Comparison of ENCODE assay signal across 35 cellular contexts in genomic region chr13:20582026-20582425, GRCh38.
"Had no signal": no experiment of that assay in that cellular context is flagged by ENCODE, and none has a peak within 500 bp of the region (broad histone marks: within the 10 kb centered on the region; RNA-seq: fewer than 3 reads in every experiment).

No MANE protein-coding gene starts in this region.

- H3K4me3 ChIP-seq: ascending aorta, breast epithelium, cardiac muscle cell, coronary artery, esophagus muscularis mucosa, gastrocnemius medialis, heart left ventricle had no signal

- H3K27ac ChIP-seq: ascending aorta, breast epithelium, cardiac muscle cell, coronary artery, esophagus muscularis mucosa, foreskin keratinocyte, gastrocnemius medialis, heart left ventricle had no signal

- H3K36me3 ChIP-seq: cardiac muscle cell had no signal

- H3K27ac Mint-ChIP-seq: activated CD4-positive, alpha-beta memory T cell treated with anti-CD3 and anti-CD28 coated beads for 36 hours; activated CD4-positive, alpha-beta T cell treated with anti-CD3 and anti-CD28 coated beads for 36 hours; activated CD4-positive, alpha-beta T cell treated with anti-CD3 and anti-CD28 coated beads, Interleukin-2, amount 10 ng/mL, durations not matched to agents 24 days and 14 days; activated CD8-positive, alpha-beta memory T cell treated with anti-CD3 and anti-CD28 coated beads, Interleukin-2, amount 10 ng/mL, durations not matched to agents 7 days and 5 days; activated CD8-positive, alpha-beta T cell treated with anti-CD3 and anti-CD28 coated beads, Interleukin-2, amount 10 ng/mL, durations not matched to agents 7 days and 5 days; activated naive CD4-positive, alpha-beta T cell treated with anti-CD3 and anti-CD28 coated beads, Interleukin-2, amount 10 ng/mL, durations not matched to agents 7 days and 5 days; activated naive CD8-positive, alpha-beta T cell treated with anti-CD3 and anti-CD28 coated beads, Interleukin-2, amount 10 ng/mL, durations not matched to agents 7 days and 5 days; activated T-helper 1 cell treated with anti-CD3 and anti-CD28 coated beads, Interleukin-12 subunit alpha, Interleukin-12 subunit beta, Interleukin-2, Interleukin-4 antibody, amounts not matched to agents 30 ng/mL and 10 ng/mL and 1 ng/mL, durations not matched to agents 14 hours and 24 hours and 36 hours; activated T-helper 2 cell treated with anti-CD3 and anti-CD28 coated beads, Interferon-gamma antibody, Interleukin-2, Interleukin-4, amounts not matched to agents 10 μg/mL and 5 μg/mL and 100 μg/mL, durations not matched to agents 14 hours and 24 hours and 36 hours; brain; T-helper 17 cell; T-helper 2 cell treated with Interferon-gamma antibody and Interleukin-4, amounts not matched to agents 5 μg/mL and 100 μg/mL, for 36 hours had no signal

- H3K4me3 Mint-ChIP-seq: activated CD4-positive, alpha-beta memory T cell treated with anti-CD3 and anti-CD28 coated beads for 36 hours; activated CD4-positive, alpha-beta T cell treated with anti-CD3 and anti-CD28 coated beads for 36 hours; activated CD4-positive, alpha-beta T cell treated with anti-CD3 and anti-CD28 coated beads, Interleukin-2, amount 10 ng/mL, durations not matched to agents 24 days and 14 days; activated CD8-positive, alpha-beta memory T cell treated with anti-CD3 and anti-CD28 coated beads, Interleukin-2, amount 10 ng/mL, durations not matched to agents 7 days and 5 days; activated CD8-positive, alpha-beta T cell treated with anti-CD3 and anti-CD28 coated beads, Interleukin-2, amount 10 ng/mL, durations not matched to agents 7 days and 5 days; activated naive CD4-positive, alpha-beta T cell treated with anti-CD3 and anti-CD28 coated beads, Interleukin-2, amount 10 ng/mL, durations not matched to agents 7 days and 5 days; activated naive CD8-positive, alpha-beta T cell treated with anti-CD3 and anti-CD28 coated beads, Interleukin-2, amount 10 ng/mL, durations not matched to agents 7 days and 5 days; activated T-helper 1 cell treated with anti-CD3 and anti-CD28 coated beads, Interleukin-12 subunit alpha, Interleukin-12 subunit beta, Interleukin-2, Interleukin-4 antibody, amounts not matched to agents 30 ng/mL and 10 ng/mL and 1 ng/mL, durations not matched to agents 14 hours and 24 hours and 36 hours; brain; T-helper 17 cell; T-helper 2 cell treated with Interferon-gamma antibody and Interleukin-4, amounts not matched to agents 5 μg/mL and 100 μg/mL, for 36 hours had no signal

- DNase-seq: activated CD4-positive, alpha-beta memory T cell treated with anti-CD3 and anti-CD28 coated beads for 36 hours; activated CD4-positive, alpha-beta T cell treated with anti-CD3 and anti-CD28 coated beads for 36 hours; activated CD4-positive, alpha-beta T cell treated with anti-CD3 and anti-CD28 coated beads, Interleukin-2, amount 10 ng/mL, durations not matched to agents 24 days and 14 days; activated CD4-positive, CD25-positive, alpha-beta regulatory T cell; activated CD4-positive, CD25-positive, alpha-beta regulatory T cell treated with anti-CD3 and anti-CD28 coated beads, Interleukin-2, amount 50 U/mL, for 72 hours; activated CD8-positive, alpha-beta memory T cell treated with anti-CD3 and anti-CD28 coated beads, Interleukin-2, amount 10 ng/mL, durations not matched to agents 7 days and 5 days; activated CD8-positive, alpha-beta memory T cell treated with anti-CD3 and anti-CD28 coated beads, Interleukin-2, amount 50 U/mL, for 4 hours; activated CD8-positive, alpha-beta T cell treated with anti-CD3 and anti-CD28 coated beads, Interleukin-2, amount 10 ng/mL, durations not matched to agents 7 days and 5 days; activated gamma-delta T cell; activated naive CD4-positive, alpha-beta T cell; activated naive CD4-positive, alpha-beta T cell treated with anti-CD3 and anti-CD28 coated beads, Interleukin-2, amount 10 ng/mL, durations not matched to agents 7 days and 5 days; activated naive CD8-positive, alpha-beta T cell treated with anti-CD3 and anti-CD28 coated beads, Interleukin-2, amount 10 ng/mL, durations not matched to agents 7 days and 5 days; activated T-cell treated with anti-CD3 and anti-CD28 coated beads, Interleukin-2, amount 50 U/mL, for 1 hour; activated T-cell treated with anti-CD3 and anti-CD28 coated beads, Interleukin-2, amount 50 U/mL, for 48 hours; central memory CD4-positive, alpha-beta T cell; cerebellar nuclear complex; effector CD8-positive, alpha-beta T cell; erythroblast; foreskin keratinocyte; gastrocnemius medialis; glutamatergic neuron; heart left ventricle; T-helper 1 cell; T-helper 17 cell; T1000 had no signal

- H3K27me3 Mint-ChIP-seq: activated CD4-positive, alpha-beta memory T cell treated with anti-CD3 and anti-CD28 coated beads for 36 hours; activated CD4-positive, alpha-beta T cell treated with anti-CD3 and anti-CD28 coated beads for 36 hours; activated CD4-positive, alpha-beta T cell treated with anti-CD3 and anti-CD28 coated beads, Interleukin-2, amount 10 ng/mL, durations not matched to agents 24 days and 14 days; activated CD8-positive, alpha-beta memory T cell treated with anti-CD3 and anti-CD28 coated beads, Interleukin-2, amount 10 ng/mL, durations not matched to agents 7 days and 5 days; activated naive CD4-positive, alpha-beta T cell treated with anti-CD3 and anti-CD28 coated beads, Interleukin-2, amount 10 ng/mL, durations not matched to agents 7 days and 5 days; activated naive CD8-positive, alpha-beta T cell treated with anti-CD3 and anti-CD28 coated beads, Interleukin-2, amount 10 ng/mL, durations not matched to agents 7 days and 5 days; T-helper 17 cell had no signal

- FAIRE-seq: endometrium had no signal

- H3K27me3 ChIP-seq: ascending aorta, breast epithelium, cardiac muscle cell, esophagus muscularis mucosa, foreskin keratinocyte, gastrocnemius medialis, heart left ventricle had no signal

- H3K4me1 Mint-ChIP-seq: activated CD4-positive, alpha-beta T cell treated with anti-CD3 and anti-CD28 coated beads for 36 hours; activated CD4-positive, alpha-beta T cell treated with anti-CD3 and anti-CD28 coated beads, Interleukin-2, amount 10 ng/mL, durations not matched to agents 24 days and 14 days; activated CD8-positive, alpha-beta memory T cell treated with anti-CD3 and anti-CD28 coated beads, Interleukin-2, amount 10 ng/mL, durations not matched to agents 7 days and 5 days; activated naive CD4-positive, alpha-beta T cell treated with anti-CD3 and anti-CD28 coated beads, Interleukin-2, amount 10 ng/mL, durations not matched to agents 7 days and 5 days; activated naive CD8-positive, alpha-beta T cell treated with anti-CD3 and anti-CD28 coated beads, Interleukin-2, amount 10 ng/mL, durations not matched to agents 7 days and 5 days; brain had no signal

- H3K4me1 ChIP-seq: ascending aorta, breast epithelium, esophagus muscularis mucosa, foreskin keratinocyte, gastrocnemius medialis had no signal
